Comparison of ENCODE assay signal across 8 cellular contexts in the genomic region with DNA sequence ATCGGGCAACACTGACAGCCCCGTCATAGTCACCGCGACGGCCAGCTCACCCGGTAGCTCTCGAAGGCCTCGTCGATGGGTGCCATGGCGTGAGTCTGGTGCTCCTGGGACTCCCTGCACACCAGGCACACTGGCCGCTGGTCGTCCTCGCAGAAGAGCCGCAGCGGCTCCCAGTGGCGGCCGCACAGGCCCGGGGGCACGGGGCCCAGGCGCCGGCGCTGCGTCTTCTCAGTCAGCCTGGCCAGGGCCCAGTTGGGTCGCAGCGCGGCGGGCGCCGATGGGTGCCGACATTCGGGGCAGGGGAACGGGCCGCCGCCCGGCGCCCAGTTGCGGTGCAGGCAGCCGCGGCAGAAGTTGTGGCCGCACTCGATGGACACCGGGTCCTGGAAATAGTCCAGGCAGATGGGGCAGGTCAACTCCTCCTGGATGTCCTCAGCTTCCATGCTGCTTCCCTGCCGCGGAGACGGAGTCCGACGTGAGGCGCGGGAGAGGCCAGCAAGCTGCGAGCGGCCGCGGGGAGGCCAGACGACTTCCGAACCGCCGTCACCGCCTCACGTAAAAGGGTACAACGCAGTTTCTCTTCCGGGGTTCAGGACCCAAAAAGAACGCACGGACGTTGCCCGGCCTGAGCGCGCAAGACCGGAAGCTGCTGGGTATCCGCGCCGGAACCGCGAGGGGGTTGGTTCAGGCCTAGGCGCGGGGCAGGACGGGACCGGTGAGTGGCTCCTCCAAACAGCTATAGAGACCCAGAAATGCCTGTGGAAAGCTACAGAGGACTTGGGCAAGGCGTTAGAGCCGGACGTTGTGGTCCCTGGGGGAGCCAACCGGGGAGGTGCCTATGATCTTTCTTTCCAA. TPM values are rescaled to one million over a fixed set of nuclear protein-coding genes. Genes with fewer than 3 reads are reported as not detected.
DNase-seq lines count a peak whose midpoint lies in the region; ATAC-seq, FAIRE-seq and TF ChIP-seq lines count a peak whose summit lies in the region.

Gene TRIM4 (minus strand): TSS at position 572 of the 855 bp plus-strand sequence. CDS start 129 bp downstream, at position 443.

- no peaks in the 10 kb centered on the region for H3K27me3 ChIP-seq in BLaER1

- WGBS in lower leg skin, 2 donors, result 1% methylated on average over 38 to 55 of the region's 81 CpGs

- no peaks in the 10 kb centered on the region for H3K9me3 ChIP-seq in BLaER1

- peak in 1 of 2 donors; percentile 20 for TF ChIP-seq POLR2A in lower leg skin (IDR thresholded peaks at IDR 0.05)

- ATAC-seq in HG03457 (IDR thresholded peaks at IDR 0.05; ENCODE audit: unreplicated experiment), result peak; percentile 93

- H3K9ac ChIP-seq in BLaER1, result peak within 1 kb of the TSS; percentile 95

- H3K4me1 ChIP-seq in BLaER1, result peaks cover 38% of the 10 kb centered on the region

- peak within 1 kb of the TSS; percentile 93 for H3K4me3 ChIP-seq in BLaER1
- peak within 1 kb of the TSS; percentile 81 for H3K4me3 ChIP-seq in lower leg skin (ENCODE audit: low read depth, poor library complexity, severe bottlenecking)

- peak; percentile 88 for FAIRE-seq in GM19239 (lab: Jason Lieb, UNC)

- peaks cover 49% of the 10 kb centered on the region for H4K20me1 ChIP-seq in BLaER1

- TF ChIP-seq CTCF in lower leg skin (IDR thresholded peaks at IDR 0.05), result no peak

- peak within 1 kb of the TSS; percentile 92 for H3K27ac ChIP-seq in BLaER1

- peaks cover 41% of the 10 kb centered on the region for H3K36me3 ChIP-seq in BLaER1

- DNase-seq in GM19239 (ENCODE audit: insufficient read length, low spot score) (peak; percentile 88), NCI-H526 (lab: John Stamatoyannopoulos, UW) (peak; percentile 82 to 97), dedifferentiated amniotic fluid mesenchymal stem cell (ENCODE audit: extremely low spot score) (peak; percentile 82), lower leg skin (ENCODE audit: low spot score in 2 of 2) (peak; percentile 86 to 97)
- peak; percentile 85 for DNase-seq in activated CD4-positive, alpha-beta T cell treated with anti-CD3 and anti-CD28 coated beads, Interleukin-2, amount 50 U/mL, for 1 hour
- peak; percentile 86 to 92 (median 88) for DNase-seq in stimulated activated CD4-positive, alpha-beta T cell treated with anti-CD3 and anti-CD28 coated beads, TNF-alpha, amount 100 ng/mL, for 24 hours (ENCODE audit: low read depth in 3 of 3)

- peak within 1 kb of the TSS; percentile 80 for H3K4me2 ChIP-seq in BLaER1

- intact Hi-C loops in lower leg skin (cut with DNase I; ENCODE audit: low total_unique reads), result no loop called here

RNA-seq across cellular contexts. Expression of gene TRIM4, which starts in this region (rescaled TPM):
- total RNA-seq in lower leg skin, result 10 to 100 TPM; 48.4 to 60.0 (median 57.9) TPM

Comparison
In these comparisons a context has a peak if more than half of its experiments do, and no peak if none do; other contexts are left out.
1. Peak in every context shown above with its lines: DNase-seq, ATAC-seq, H3K4me3 ChIP-seq and H3K27ac ChIP-seq.